In genomic region chr19:33434886-33435705, GRCh38 we compare ENCODE assay signal across 1 cellular context.
TF ChIP-seq lines count a peak whose summit lies in the region.

No MANE protein-coding gene starts in this region.

TF ChIP-seq in HEK293, 187 proteins besides CTCF, POLR2A, EP300 and RAD21 (continued from another document):
- no peak for TF ChIP-seq PRDM10 (tag by site-specific recombination; IDR thresholded peaks at IDR 0.05)
- no peak for TF ChIP-seq FEZF1 (tag by site-specific recombination; IDR thresholded peaks at IDR 0.05)
- no peak for TF ChIP-seq ZNF16 (tag by site-specific recombination; IDR thresholded peaks at IDR 0.05; ENCODE audit: low read depth)
- no peak for TF ChIP-seq REST (tag by site-specific recombination; IDR thresholded peaks at IDR 0.05)
- no peak for TF ChIP-seq ZNF660 (tag by site-specific recombination; IDR thresholded peaks at IDR 0.05)
